Comparison of ENCODE assay signal across 8 cellular contexts in the genomic region with DNA sequence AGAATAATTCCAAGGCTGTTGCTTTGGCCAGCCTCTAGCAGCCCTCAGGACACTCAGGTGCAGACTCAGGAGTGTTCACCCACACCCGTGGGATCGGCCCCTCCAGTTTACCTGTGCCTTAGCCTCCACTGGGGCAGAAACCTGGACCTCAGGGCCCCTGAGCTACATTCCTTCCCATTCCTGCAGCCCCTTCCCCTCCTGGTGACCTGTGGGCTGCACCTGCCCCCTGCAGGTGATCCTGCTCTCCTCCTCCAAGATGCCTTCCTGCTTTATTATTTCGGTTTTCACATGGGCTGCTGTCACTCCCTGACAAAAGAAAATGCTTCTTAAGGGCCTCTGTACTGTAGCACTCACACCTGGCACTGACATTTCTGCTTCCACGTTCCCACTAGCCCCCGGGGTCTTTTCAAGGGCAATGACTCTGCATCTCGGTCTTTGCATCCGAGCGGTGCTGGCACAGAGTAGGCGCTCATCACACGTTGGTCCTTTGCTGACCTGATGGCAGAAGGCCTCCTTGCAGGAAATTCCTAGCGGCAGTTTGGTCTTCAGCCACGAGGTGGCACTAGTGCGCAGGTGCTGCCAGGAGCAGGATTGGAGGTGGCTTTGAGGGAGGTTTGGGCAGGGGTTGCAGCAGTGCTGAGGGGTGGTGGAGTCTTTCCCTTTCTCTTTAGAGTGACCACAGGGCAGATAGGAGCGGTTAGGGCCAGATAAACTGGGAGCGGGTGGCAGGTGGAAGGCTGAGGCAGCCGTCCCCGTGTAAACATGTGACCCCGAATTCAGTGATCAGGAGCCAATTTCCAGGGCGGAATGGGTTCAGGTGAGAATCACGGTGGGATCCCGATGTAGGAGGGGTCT. TPM values are rescaled to one million over a fixed set of nuclear protein-coding genes. Genes with fewer than 3 reads are reported as not detected.
DNase-seq lines count a peak whose midpoint lies in the region; ATAC-seq lines count a peak whose summit lies in the region.

No MANE protein-coding gene starts in this region.

- no peak overlapping the region for H3K4me3 ChIP-seq in SJSA1

- H3K4me1 ChIP-seq in SJSA1 (replicated peaks): no peaks in the 10 kb centered on the region

- no peaks in the 10 kb centered on the region for H3K36me3 ChIP-seq in SJSA1

- peaks cover 12% of the 10 kb centered on the region for H3K27me3 ChIP-seq in SJSA1 (replicated peaks)

- ATAC-seq in Right ventricle myocardium inferior (peak; percentile 62), HG03432 (IDR thresholded peaks at IDR 0.05; ENCODE audit: unreplicated experiment) (no peak)

- peak; percentile 63 for DNase-seq in ELR (ENCODE audit: low read depth)
- peak; percentile 35 for DNase-seq in LHCN-M2 (ENCODE audit: low read depth)
- peak; percentile 36 to 61 for DNase-seq in SJSA1 (ENCODE audit: low read depth in 1 of 2, low spot score in 2 of 2)
- peak; percentile 44 to 73 (median 62) for DNase-seq in activated naive CD4-positive, alpha-beta T cell (lab: John Stamatoyannopoulos, UW)
- peak; percentile 84 for DNase-seq in Right ventricle myocardium inferior (ENCODE audit: missing footprints)
- DNase-seq in posterior vena cava (ENCODE audit: low spot score): peak; percentile 88
- peak; percentile 73 for DNase-seq in ureter (ENCODE audit: low spot score)

- H3K27ac ChIP-seq in SJSA1: no peak overlapping the region

- intact Hi-C loops in Right ventricle myocardium inferior (cut with DNase I): loop anchor here (10.0 kb wide), 1 partner anchor 331 kb away; no protein-coding TSS in a partner anchor
- intact Hi-C loops in posterior vena cava (cut with DNase I): no loop called here

- no peaks in the 10 kb centered on the region for H3K9me3 ChIP-seq in SJSA1 (replicated peaks)

RNA-seq across cellular contexts. Expression of a gene that starts 25.3 kb away (rescaled TPM):
- total RNA-seq in LHCN-M2 (2014; rRNA removed): 7.6 and 11.4 TPM in 2 replicates
- polyA plus RNA-seq in LHCN-M2 (2012): 7.7 TPM
- 7.9 and 11.2 TPM in 2 replicates for total RNA-seq in SJSA1 (2014; rRNA removed; shearing (Covaris generic))
- total RNA-seq in Right ventricle myocardium inferior: 16.9 TPM
- total RNA-seq in posterior vena cava: 10 to 100 TPM; 25.6 to 28.1 TPM
- 52.4 TPM for total RNA-seq in ureter

Comparison
In these comparisons a context has a peak if more than half of its experiments do, and no peak if none do; other contexts are left out.
1. DNase-seq: peak in every context shown above with its lines; median percentile 88 in posterior vena cava; 84 in Right ventricle myocardium inferior; 73 in ureter; 63 in ELR; 62 in activated naive CD4-positive, alpha-beta T cell; 48 in SJSA1; 35 in LHCN-M2.